Comparison of ENCODE assay signal across 8 cellular contexts in genomic region chr6:148745926-148746325, GRCh38. TPM values are rescaled to one million over a fixed set of nuclear protein-coding genes. Genes with fewer than 3 reads are reported as not detected.
DNase-seq lines count a peak whose midpoint lies in the region; ATAC-seq and TF ChIP-seq lines count a peak whose summit lies in the region.

No MANE protein-coding gene starts in this region.

- peaks cover 24% of the 10 kb centered on the region for H3K4me1 ChIP-seq in lower lobe of right lung
- H3K4me1 ChIP-seq in urinary bladder (ENCODE audit: insufficient read depth): no peaks in the 10 kb centered on the region

- in situ Hi-C loops in astrocyte of the spinal cord (cut with HindIII; ENCODE audit: low sequenced_read_pairs): no loop called here

- no peaks in the 10 kb centered on the region for H3K9me3 Mint-ChIP-seq in activated naive CD4-positive, alpha-beta T cell treated with anti-CD3 and anti-CD28 coated beads, Interleukin-2, amount 10 ng/mL, durations not matched to agents 7 days and 5 days

- TF ChIP-seq CTCF in astrocyte of the spinal cord (IDR thresholded peaks at IDR 0.05; ENCODE audit: low read depth, low read length) (no peak), lower lobe of right lung (IDR thresholded peaks at IDR 0.05) (no peak)

- CTCF ChIA-PET in activated naive CD4-positive, alpha-beta T cell treated with anti-CD3 and anti-CD28 coated beads, Interleukin-2, amount 10 ng/mL, durations not matched to agents 7 days and 5 days (lab: Charles Lee): interaction anchor here (1.2 to 1.4 kb wide), 2 partner anchors 13 to 201 kb away, joined by 4 read pairs; no protein-coding TSS in a partner anchor

- 28% methylated on average over 6 of the region's 6 CpGs for WGBS in urinary bladder

- H3K4me3 Mint-ChIP-seq in activated naive CD4-positive, alpha-beta T cell treated with anti-CD3 and anti-CD28 coated beads, Interleukin-2, amount 10 ng/mL, durations not matched to agents 7 days and 5 days: peak overlapping the region; percentile 82

- ATAC-seq in lower lobe of right lung: peak in 1 of 2 donors; percentile 1
- ATAC-seq in activated CD4-positive, CD25-positive, alpha-beta regulatory T cell treated with anti-CD3 and anti-CD28 coated beads, Interleukin-2, amount 50 U/mL, for 24 hours: no peak
- ATAC-seq in HG02678 (IDR thresholded peaks at IDR 0.05; ENCODE audit: unreplicated experiment): no peak

- peaks cover 81% of the 10 kb centered on the region for H3K27me3 Mint-ChIP-seq in activated naive CD4-positive, alpha-beta T cell treated with anti-CD3 and anti-CD28 coated beads, Interleukin-2, amount 10 ng/mL, durations not matched to agents 7 days and 5 days

- H3K4me1 Mint-ChIP-seq in activated naive CD4-positive, alpha-beta T cell treated with anti-CD3 and anti-CD28 coated beads, Interleukin-2, amount 10 ng/mL, durations not matched to agents 7 days and 5 days: peaks cover 23% of the 10 kb centered on the region

- H3K27ac ChIP-seq in lower lobe of right lung (peak overlapping the region; percentile 75), urinary bladder (ENCODE audit: low read depth) (peak overlapping the region; percentile 76)

- intact Hi-C loops in lower lobe of right lung (cut with DNase I): loop anchor here (10.0 kb wide), 1 partner anchor 209 kb away; no protein-coding TSS in a partner anchor

- H3K4me3 ChIP-seq in astrocyte of the spinal cord (ENCODE audit: low read depth, low read length) (peak overlapping the region; percentile 80), lower lobe of right lung (peak overlapping the region; percentile 81), urinary bladder (ENCODE audit: low read depth, low read length) (peak overlapping the region; percentile 70)

- H3K9me3 ChIP-seq in lower lobe of right lung: no peaks in the 10 kb centered on the region

- no peak overlapping the region for H3K27ac Mint-ChIP-seq in activated naive CD4-positive, alpha-beta T cell treated with anti-CD3 and anti-CD28 coated beads, Interleukin-2, amount 10 ng/mL, durations not matched to agents 7 days and 5 days

- H3K36me3 ChIP-seq in lower lobe of right lung (no peaks in the 10 kb centered on the region), urinary bladder (ENCODE audit: insufficient read depth) (no peaks in the 10 kb centered on the region)

- peaks cover 17% of the 10 kb centered on the region for H3K27me3 ChIP-seq in lower lobe of right lung (ENCODE audit: low read depth)

- H3K36me3 Mint-ChIP-seq in activated naive CD4-positive, alpha-beta T cell treated with anti-CD3 and anti-CD28 coated beads, Interleukin-2, amount 10 ng/mL, durations not matched to agents 7 days and 5 days: no peaks in the 10 kb centered on the region

- no peak for DNase-seq in activated naive CD4-positive, alpha-beta T cell treated with anti-CD3 and anti-CD28 coated beads, Interleukin-2, amount 10 ng/mL, durations not matched to agents 7 days and 5 days
- no peak for DNase-seq in activated naive CD4-positive, alpha-beta T cell (lab: John Stamatoyannopoulos, UW)
- no peak for DNase-seq in astrocyte of the spinal cord (ENCODE audit: low read depth, low spot score)
- no peak for DNase-seq in lower lobe of right lung
- no peak for DNase-seq in glomerular visceral epithelial cell (ENCODE audit: extremely low spot score)

RNA-seq across cellular contexts. Expression of gene UST, which starts 0.9 kb away (rescaled TPM):
- total RNA-seq in lower lobe of right lung (11.8 TPM), urinary bladder (27.8 TPM)
- polyA plus RNA-seq in urinary bladder: 12.4 TPM
